9 cellular contexts compared by ENCODE assay signal in the genomic region with DNA sequence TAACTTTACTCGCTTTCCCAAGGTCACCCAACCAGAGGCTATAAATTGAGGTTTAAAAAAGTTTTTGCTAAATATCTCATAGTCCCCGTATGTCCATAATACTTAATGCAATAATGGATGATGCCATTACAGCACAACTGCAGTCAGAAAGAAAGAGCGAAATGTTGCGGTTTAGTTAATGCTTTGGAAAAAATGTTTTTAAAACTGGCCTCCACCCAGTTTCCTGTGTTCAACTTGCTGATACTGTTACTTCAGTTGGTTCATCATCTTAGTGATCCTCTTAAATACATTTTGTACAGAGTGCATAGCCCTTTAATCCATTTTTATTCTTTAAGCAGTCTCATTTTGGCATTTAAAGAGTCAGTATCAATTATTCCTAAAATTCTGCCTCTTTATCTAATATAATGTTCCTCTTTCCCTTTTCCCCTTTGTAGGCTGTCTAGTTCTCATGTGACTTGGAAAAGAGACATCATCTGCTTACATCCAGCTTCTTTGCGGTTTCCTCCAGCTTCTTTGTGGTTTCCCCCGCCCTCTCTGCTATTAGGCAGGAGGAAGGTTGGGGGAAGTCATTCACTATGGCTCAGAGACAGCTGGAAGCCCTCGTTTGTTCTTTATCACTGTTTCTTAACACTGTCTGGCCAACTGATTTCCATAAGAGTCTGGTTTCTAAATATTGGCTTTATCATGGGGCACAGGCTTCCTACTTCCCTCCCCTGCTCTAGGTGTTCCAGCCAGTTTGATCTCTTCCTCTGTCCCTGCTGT.
DNase-seq lines count a peak whose midpoint lies in the region; ATAC-seq and TF ChIP-seq lines count a peak whose summit lies in the region.
"Had no signal": no experiment of that assay in that cellular context is flagged by ENCODE, and none has a peak within 500 bp of the region (broad histone marks: within the 10 kb centered on the region; RNA-seq: fewer than 3 reads in every experiment).

No MANE protein-coding gene starts in this region.

- H3K27ac ChIP-seq in SK-N-MC (peak overlapping the region; percentile 98), foreskin keratinocyte (no peak overlapping the region), skeletal muscle tissue (ENCODE audit: low read depth, low read length) (peak overlapping the region; percentile 8)

- H3K4me1 ChIP-seq in foreskin keratinocyte (peaks cover 7% of the 10 kb centered on the region), skeletal muscle tissue (ENCODE audit: control insufficient read depth in 3 of 3, insufficient read depth in 3 of 3, low read length in 3 of 3) (no peaks in the 10 kb centered on the region)

- H3K36me3 ChIP-seq in SK-N-MC (ENCODE audit: insufficient read depth, low read length) (no peaks in the 10 kb centered on the region), skeletal muscle tissue (ENCODE audit: control insufficient read depth in 3 of 3, insufficient read depth in 3 of 3, low read length in 3 of 3) (no peaks in the 10 kb centered on the region)

- CTCF ChIA-PET in T-cell (lab: Charles Lee) = no interaction called here

- POLR2A ChIA-PET in T-cell (lab: Charles Lee) = no interaction called here

- H3K27ac Mint-ChIP-seq in T-cell = no peak overlapping the region

- H3K4me1 Mint-ChIP-seq in T-cell = peaks cover 0 to 5% (median 0%) of the 10 kb centered on the region in 3 donors

- no peak overlapping the region for H3K4me3 Mint-ChIP-seq in T-cell

- ATAC-seq in foreskin keratinocyte = peak; percentile 71
- no peak for ATAC-seq in GM18909 (IDR thresholded peaks at IDR 0.05; ENCODE audit: poor library complexity, unreplicated experiment)
- ATAC-seq in T-cell (replicated peaks in 1 of 4) = no peak

- DNase-seq in HCEC 1CT = peak; percentile 92
- DNase-seq in SK-N-MC (ENCODE audit: low read depth, low spot score) = peak; percentile 96
- DNase-seq in foreskin keratinocyte = peak; percentile 32 to 77
- no peak for DNase-seq in T-cell
- DNase-seq in GM20000 (ENCODE audit: low spot score) = no peak
- DNase-seq in NCI-H2029 (lab: John Stamatoyannopoulos, UW) = no peak
- DNase-seq: NCI-H1436 had no signal

- H3K9ac ChIP-seq in SK-N-MC (ENCODE audit: insufficient read length) = peak overlapping the region; percentile 71
- no peak overlapping the region for H3K9ac ChIP-seq in skeletal muscle tissue (ENCODE audit: low read depth in 1 of 3, low read length in 3 of 3)

- no peaks in the 10 kb centered on the region for H3K9me3 Mint-ChIP-seq in T-cell

- peaks cover 10 to 14% of the 10 kb centered on the region in 2 donors for H3K27me3 Mint-ChIP-seq in T-cell

- H3K4me3 ChIP-seq in SK-N-MC = peak overlapping the region; percentile 79
- no peak overlapping the region for H3K4me3 ChIP-seq in skeletal muscle tissue (ENCODE audit: low read length in 3 of 3)

- no peaks in the 10 kb centered on the region for H3K9me3 ChIP-seq in SK-N-MC (ENCODE audit: low read depth, low read length)
- H3K9me3 ChIP-seq in skeletal muscle tissue (ENCODE audit: control insufficient read depth in 3 of 3, low read length in 3 of 3) = no peaks in the 10 kb centered on the region

- TF ChIP-seq CTCF in foreskin keratinocyte (conservative IDR thresholded peaks at IDR 0.05) (no peak), GM20000 (IDR thresholded peaks at IDR 0.05; ENCODE audit: extremely low read depth, missing control alignments) (no peak)

- H3K27me3 ChIP-seq in foreskin keratinocyte = no peaks in the 10 kb centered on the region
- no peaks in the 10 kb centered on the region for H3K27me3 ChIP-seq in skeletal muscle tissue (ENCODE audit: control insufficient read depth in 3 of 3, insufficient read depth in 3 of 3, low read length in 3 of 3)

- H3K36me3 Mint-ChIP-seq in T-cell = no peaks in the 10 kb centered on the region

Comparison
In these comparisons a context has a peak if more than half of its experiments do, and no peak if none do; other contexts are left out.
1. DNase-seq: peak in HCEC 1CT (single experiment), SK-N-MC (single experiment) and foreskin keratinocyte (2 of 2); none in T-cell (0 of 34), GM20000 (single experiment) and NCI-H2029 (single experiment).